9 cellular contexts compared by ENCODE assay signal in genomic region chr5:2869471-2869870, GRCh38.
"Had no signal": no experiment of that assay in that cellular context is flagged by ENCODE, and none has a peak within 500 bp of the region (broad histone marks: within the 10 kb centered on the region; RNA-seq: fewer than 3 reads in every experiment).

No MANE protein-coding gene starts in this region.

- H3K36me3 ChIP-seq: HAP-1 had no signal

- H3K4me3 ChIP-seq: GM23248, HAP-1 had no signal

- H3K4me1 ChIP-seq: HAP-1 had no signal

- H3K27ac ChIP-seq: GM23248, HL-60 had no signal

- DNase-seq: GM23248, GOT3, H7, HFFc6, KBM-7 had no signal

- ATAC-seq: HCT116, HepG2 had no signal

- H3K9me3 ChIP-seq: HAP-1 had no signal

- FAIRE-seq: HepG2 had no signal
